In the genomic region with DNA sequence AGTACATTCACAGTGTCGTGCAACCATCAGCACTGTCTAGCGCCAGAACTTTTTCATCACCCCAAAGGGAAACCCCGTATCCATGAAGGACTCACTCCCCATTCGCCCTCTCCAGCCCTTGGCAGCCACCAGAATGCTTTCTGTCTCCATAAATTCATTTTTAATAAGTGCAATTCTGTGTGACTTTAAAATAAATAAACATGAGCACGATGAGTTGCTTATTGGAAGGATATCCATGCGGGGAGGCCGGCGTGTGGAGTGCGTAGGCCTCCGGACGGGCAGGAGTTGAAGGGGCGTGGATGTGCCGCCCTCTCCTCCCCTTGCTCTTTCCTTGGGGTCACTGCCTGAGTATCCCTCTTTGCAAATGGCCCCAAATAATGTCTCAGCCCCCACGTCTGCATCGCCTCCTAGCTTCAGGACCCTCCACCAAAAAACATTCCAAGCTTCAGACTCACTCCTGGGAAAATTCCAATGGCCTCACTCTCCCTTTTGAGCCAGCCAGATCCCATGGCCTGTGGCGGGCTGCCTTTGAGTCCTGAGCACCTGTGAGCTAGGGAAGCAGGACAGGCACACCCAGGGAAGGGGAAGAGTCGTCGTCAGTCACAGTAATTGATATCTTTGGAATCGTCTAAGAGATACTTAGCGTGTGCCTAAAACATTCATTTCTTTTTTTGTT, we compare ENCODE assay signal across 1 cellular context.
TF ChIP-seq lines count a peak whose summit lies in the region.

No MANE protein-coding gene starts in this region.

TF ChIP-seq in SK-N-SH, 30 proteins besides CTCF, POLR2A, EP300 and RAD21 (continued from another document):
- TF ChIP-seq, protein P1, sequence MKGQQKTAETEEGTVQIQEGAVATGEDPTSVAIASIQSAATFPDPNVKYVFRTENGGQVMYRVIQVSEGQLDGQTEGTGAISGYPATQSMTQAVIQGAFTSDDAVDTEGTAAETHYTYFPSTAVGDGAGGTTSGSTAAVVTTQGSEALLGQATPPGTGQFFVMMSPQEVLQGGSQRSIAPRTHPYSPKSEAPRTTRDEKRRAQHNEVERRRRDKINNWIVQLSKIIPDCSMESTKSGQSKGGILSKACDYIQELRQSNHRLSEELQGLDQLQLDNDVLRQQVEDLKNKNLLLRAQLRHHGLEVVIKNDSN (IDR thresholded peaks at IDR 0.05; ENCODE audit: borderline replicate concordance, low read depth): no peak
- TF ChIP-seq CHD2 (IDR thresholded peaks at IDR 0.05; ENCODE audit: low read length, partially characterized antibody): no peak
